14 cellular contexts compared by ENCODE assay signal in the genomic region with DNA sequence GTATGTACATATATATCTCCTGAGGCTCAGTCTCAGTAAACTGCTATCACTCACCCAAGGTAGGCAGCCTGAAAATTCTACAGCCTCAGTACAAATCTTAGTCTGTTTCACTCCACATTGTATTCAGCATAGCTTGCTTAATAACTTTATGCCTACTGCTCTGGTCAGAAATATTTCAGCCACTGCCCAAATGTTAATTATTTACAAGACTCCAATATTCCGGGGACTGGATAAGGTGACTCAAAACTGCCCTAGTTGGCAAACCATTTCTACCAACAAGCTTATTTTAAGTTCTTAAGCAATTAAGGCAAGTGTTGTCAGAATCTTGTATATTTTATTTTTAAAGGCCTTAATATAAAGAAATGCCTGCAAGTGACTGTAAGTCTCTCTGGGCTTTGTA.
DNase-seq lines count a peak whose midpoint lies in the region; TF ChIP-seq lines count a peak whose summit lies in the region.
"Had no signal": no experiment of that assay in that cellular context is flagged by ENCODE, and none has a peak within 500 bp of the region (broad histone marks: within the 10 kb centered on the region; RNA-seq: fewer than 3 reads in every experiment).

No MANE protein-coding gene starts in this region.

- TF ChIP-seq CTCF in epithelial cell of proximal tubule (conservative IDR thresholded peaks at IDR 0.05; ENCODE audit: low read depth, low read length) (no peak), dorsolateral prefrontal cortex (IDR thresholded peaks at IDR 0.05 in 54 of 56, conservative IDR thresholded peaks at IDR 0.05 in 2 of 56; ENCODE audit: low read depth in 1 of 56, partially characterized antibody in 56 of 56) (no peak)

- no peaks in the 10 kb centered on the region for H3K9me3 Mint-ChIP-seq in activated T-helper 1 cell treated with anti-CD3 and anti-CD28 coated beads, Interleukin-12 subunit alpha, Interleukin-12 subunit beta, Interleukin-2, Interleukin-4 antibody, amounts not matched to agents 30 ng/mL and 10 ng/mL and 1 ng/mL, durations not matched to agents 14 hours and 24 hours and 36 hours
- H3K9me3 Mint-ChIP-seq: CD8-positive, alpha-beta memory T cell; GM23338 had no signal

- H3K4me3 ChIP-seq in epithelial cell of proximal tubule (ENCODE audit: low read depth, low read length) (no peak overlapping the region), dorsolateral prefrontal cortex (no peak overlapping the region)
- H3K4me3 ChIP-seq: GM23338 had no signal

- DNase-seq in Caki2 (ENCODE audit: low read depth) (peak; percentile 9), epithelial cell of proximal tubule (ENCODE audit: low read depth) (peak; percentile 46), kidney tubule cell (ENCODE audit: low spot score) (peak; percentile 76), renal cortical epithelial cell (ENCODE audit: low read depth) (peak; percentile 90), cortex of kidney (lab: John Stamatoyannopoulos, UW) (no peak), dorsolateral prefrontal cortex (no peak)
- DNase-seq in activated T-helper 1 cell treated with anti-CD3 and anti-CD28 coated beads, Interleukin-12 subunit alpha, Interleukin-12 subunit beta, Interleukin-2, Interleukin-4 antibody, amounts not matched to agents 30 ng/mL and 10 ng/mL and 1 ng/mL, durations not matched to agents 14 hours and 24 hours and 36 hours (ENCODE audit: low spot score) = no peak
- DNase-seq: BE2C; C1 segment of cervical spinal cord; CD4-positive, CD25-positive, alpha-beta regulatory T cell; CD8-positive, alpha-beta memory T cell; COR-L47; HCEC 1CT had no signal

- H3K27me3 Mint-ChIP-seq in activated T-helper 1 cell treated with anti-CD3 and anti-CD28 coated beads, Interleukin-12 subunit alpha, Interleukin-12 subunit beta, Interleukin-2, Interleukin-4 antibody, amounts not matched to agents 30 ng/mL and 10 ng/mL and 1 ng/mL, durations not matched to agents 14 hours and 24 hours and 36 hours (ENCODE audit: insufficient read depth) = no peaks in the 10 kb centered on the region
- H3K27me3 Mint-ChIP-seq: CD8-positive, alpha-beta memory T cell had no signal

- no peak overlapping the region for H3K4me3 Mint-ChIP-seq in activated T-helper 1 cell treated with anti-CD3 and anti-CD28 coated beads, Interleukin-12 subunit alpha, Interleukin-12 subunit beta, Interleukin-2, Interleukin-4 antibody, amounts not matched to agents 30 ng/mL and 10 ng/mL and 1 ng/mL, durations not matched to agents 14 hours and 24 hours and 36 hours
- H3K4me3 Mint-ChIP-seq: CD4-positive, CD25-positive, alpha-beta regulatory T cell; CD8-positive, alpha-beta memory T cell; GM23338 had no signal

- H3K27ac Mint-ChIP-seq in activated T-helper 1 cell treated with anti-CD3 and anti-CD28 coated beads, Interleukin-12 subunit alpha, Interleukin-12 subunit beta, Interleukin-2, Interleukin-4 antibody, amounts not matched to agents 30 ng/mL and 10 ng/mL and 1 ng/mL, durations not matched to agents 14 hours and 24 hours and 36 hours = no peak overlapping the region
- H3K27ac Mint-ChIP-seq: CD4-positive, CD25-positive, alpha-beta regulatory T cell; CD8-positive, alpha-beta memory T cell; GM23338 had no signal

- H3K27me3 ChIP-seq in dorsolateral prefrontal cortex = peaks cover 0 to 4% (median 0%) of the 10 kb centered on the region in 45 donors
- H3K27me3 ChIP-seq: BE2C had no signal

- intact Hi-C loops in dorsolateral prefrontal cortex (cut with DNase I) = no loop called here
- intact Hi-C loops in activated T-helper 1 cell treated with anti-CD3 and anti-CD28 coated beads, Interleukin-12 subunit alpha, Interleukin-12 subunit beta, Interleukin-2, Interleukin-4 antibody, amounts not matched to agents 30 ng/mL and 10 ng/mL and 1 ng/mL, durations not matched to agents 14 hours and 24 hours and 36 hours (cut with micrococcal nuclease) = no loop called here

- no peaks in the 10 kb centered on the region for H3K36me3 Mint-ChIP-seq in activated T-helper 1 cell treated with anti-CD3 and anti-CD28 coated beads, Interleukin-12 subunit alpha, Interleukin-12 subunit beta, Interleukin-2, Interleukin-4 antibody, amounts not matched to agents 30 ng/mL and 10 ng/mL and 1 ng/mL, durations not matched to agents 14 hours and 24 hours and 36 hours (ENCODE audit: low read depth)
- H3K36me3 Mint-ChIP-seq: CD4-positive, CD25-positive, alpha-beta regulatory T cell; CD8-positive, alpha-beta memory T cell had no signal

- in situ Hi-C loops in Caki2 (cut with HindIII; ENCODE audit: low pct_unique_long_range_greater_than_20kb, low sequenced_read_pairs) = no loop called here

- H3K27ac ChIP-seq in dorsolateral prefrontal cortex = no peak overlapping the region

- H3K4me1 Mint-ChIP-seq in activated T-helper 1 cell treated with anti-CD3 and anti-CD28 coated beads, Interleukin-12 subunit alpha, Interleukin-12 subunit beta, Interleukin-2, Interleukin-4 antibody, amounts not matched to agents 30 ng/mL and 10 ng/mL and 1 ng/mL, durations not matched to agents 14 hours and 24 hours and 36 hours (ENCODE audit: low read depth) = no peaks in the 10 kb centered on the region
- H3K4me1 Mint-ChIP-seq: CD4-positive, CD25-positive, alpha-beta regulatory T cell; CD8-positive, alpha-beta memory T cell had no signal

Comparison
In these comparisons a context has a peak if more than half of its experiments do, and no peak if none do; other contexts are left out.
1. DNase-seq: peak in Caki2 (single experiment), epithelial cell of proximal tubule (single experiment), kidney tubule cell (single experiment) and renal cortical epithelial cell (single experiment); none in cortex of kidney (single experiment), dorsolateral prefrontal cortex (0 of 10) and activated T-helper 1 cell treated with anti-CD3 and anti-CD28 coated beads, Interleukin-12 subunit alpha, Interleukin-12 subunit beta, Interleukin-2, Interleukin-4 antibody, amounts not matched to agents 30 ng/mL and 10 ng/mL and 1 ng/mL, durations not matched to agents 14 hours and 24 hours and 36 hours (single experiment).